Comparison of ENCODE assay signal across 8 cellular contexts in the genomic region with DNA sequence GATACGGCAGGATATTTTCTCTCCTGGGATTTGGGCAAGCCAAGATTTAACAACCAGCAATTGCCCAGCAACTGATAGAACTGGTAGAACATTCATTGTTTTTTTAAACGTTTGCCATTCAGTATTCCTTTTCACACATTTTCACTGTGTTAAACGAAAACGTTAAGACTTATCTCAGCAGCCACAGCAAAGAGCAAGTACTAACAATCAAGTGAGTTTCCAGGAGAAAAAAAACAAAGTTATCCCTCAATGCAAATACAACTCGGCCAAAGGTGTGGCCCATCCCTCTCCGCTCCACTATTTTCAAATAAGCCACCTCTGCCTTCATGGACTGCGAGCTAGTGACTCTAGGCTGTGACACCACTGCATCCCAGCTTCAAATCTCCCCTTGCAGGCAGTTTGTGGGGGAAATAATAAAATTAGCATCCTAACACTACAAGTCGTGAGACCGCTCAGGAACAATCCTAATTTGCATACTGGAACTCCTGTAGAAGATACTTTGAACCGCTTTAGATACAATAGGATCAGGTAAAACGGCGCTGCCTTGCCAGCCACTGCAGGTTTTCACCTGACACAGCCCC. TPM values are rescaled to one million over a fixed set of nuclear protein-coding genes. Genes with fewer than 3 reads are reported as not detected.
DNase-seq lines count a peak whose midpoint lies in the region; ATAC-seq and TF ChIP-seq lines count a peak whose summit lies in the region.

No MANE protein-coding gene starts in this region.

- ATAC-seq in GM19324 (IDR thresholded peaks at IDR 0.05; ENCODE audit: low FRiP score, unreplicated experiment), result peak; percentile 9

- peak overlapping the region; percentile 86 for H2AFZ ChIP-seq in KMS-11 (ENCODE audit: low read depth)

- no peaks in the 10 kb centered on the region for H3K9me3 ChIP-seq in mononuclear cell (ENCODE audit: low read depth, low read length)

- no peaks in the 10 kb centered on the region for H4K20me1 ChIP-seq in KMS-11 (ENCODE audit: insufficient read depth)

- no peak for TF ChIP-seq CTCF in 22Rv1 (IDR thresholded peaks at IDR 0.05)
- TF ChIP-seq CTCF in KMS-11 (conservative IDR thresholded peaks at IDR 0.05; ENCODE audit: low read depth, low read length), result no peak

- peak overlapping the region; percentile 52 for H3K27ac ChIP-seq in 22Rv1
- H3K27ac ChIP-seq in KMS-11, result no peak overlapping the region; the same call in 1 of the 2 replicates
- H3K27ac ChIP-seq in caudate nucleus (ENCODE audit: low read depth, low read length), result peak overlapping the region; percentile 18

- H3K9ac ChIP-seq in KMS-11, result no peak overlapping the region

- peak overlapping the region; percentile 34; the same call in 1 of the 2 replicates for H3K4me2 ChIP-seq in KMS-11

- no peak overlapping the region for H3K4me3 ChIP-seq in KMS-11 (IDR thresholded peaks at IDR 0.05; ENCODE audit: insufficient read depth, low read depth, low read length)
- H3K4me3 ChIP-seq in mononuclear cell (ENCODE audit: low read length), result peak overlapping the region; percentile 85

- H3K79me2 ChIP-seq in KMS-11 (ENCODE audit: insufficient read depth, low read depth), result peaks cover 18% of the 10 kb centered on the region; the same call in 1 of the 2 replicates

- H3K27me3 ChIP-seq in KMS-11 (ENCODE audit: insufficient read depth, low read depth) (no peaks in the 10 kb centered on the region), mononuclear cell (ENCODE audit: insufficient read depth, low read length) (no peaks in the 10 kb centered on the region)

- H3K4me1 ChIP-seq in KMS-11 (ENCODE audit: low read depth, poor library complexity, severe bottlenecking) (peaks cover 21% of the 10 kb centered on the region), mononuclear cell (ENCODE audit: insufficient read depth, low read length) (peaks cover 30% of the 10 kb centered on the region)

- H3K36me3 ChIP-seq in KMS-11 (ENCODE audit: insufficient read depth), result no peaks in the 10 kb centered on the region

- DNase-seq in caudate nucleus (lab: John Stamatoyannopoulos, UW), result no peak
- no peak for DNase-seq in SW 1271 (lab: John Stamatoyannopoulos, UW)
- DNase-seq in SIG-M5 treated with dmso at 0.1 percent for 504 hours (lab: John Stamatoyannopoulos, UW; ENCODE audit: unreplicated experiment), result no peak
- DNase-seq in stimulated activated naive CD4-positive, alpha-beta T cell treated with Interleukin-2 at 50 U/mL for 16 hours (lab: John Stamatoyannopoulos, UW), result no peak

RNA-seq across cellular contexts. Expression of a gene that starts 0.4 kb away (rescaled TPM):
- total RNA-seq in mononuclear cell, result 1.6 TPM
